Comparison of ENCODE assay signal across 12 cellular contexts in the genomic region with DNA sequence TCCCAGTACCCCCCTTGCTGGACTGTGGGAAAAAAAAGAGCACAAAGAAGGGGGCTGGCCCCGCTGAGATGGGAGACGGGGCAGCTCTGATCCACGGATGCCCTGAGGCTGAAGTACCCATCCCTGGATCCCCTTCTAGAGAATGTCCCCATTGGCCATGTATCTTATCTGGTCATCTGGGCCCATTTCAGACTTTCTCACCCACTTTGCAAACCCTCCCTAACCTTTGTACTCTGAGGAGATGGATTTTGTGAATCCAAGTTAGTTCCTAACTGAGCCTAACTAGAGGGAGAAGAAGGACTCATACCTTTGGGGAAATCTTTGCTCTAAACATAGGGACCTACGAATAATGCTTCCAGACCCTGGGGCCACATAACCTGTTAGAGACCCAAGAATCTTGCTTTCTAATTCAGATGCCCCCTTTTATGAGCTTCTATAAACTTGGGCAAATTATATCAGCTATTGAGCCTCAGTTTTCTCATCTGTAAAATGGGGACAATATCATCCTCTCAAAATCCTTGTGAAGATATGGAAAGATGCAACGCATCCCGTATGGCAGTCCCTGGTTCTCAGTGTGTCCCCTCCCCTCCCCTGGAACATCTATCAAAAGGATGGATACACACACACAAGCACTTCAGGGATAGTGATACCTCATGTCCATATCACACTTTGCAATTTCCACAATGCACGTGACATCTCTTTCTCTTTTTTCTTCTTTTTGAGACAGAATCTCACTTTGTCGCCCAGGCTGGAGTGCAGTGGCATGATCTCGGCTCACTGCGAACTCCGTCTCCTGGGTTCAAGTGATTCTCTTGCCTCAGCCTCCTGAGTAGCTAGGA. TPM values are rescaled to one million over a fixed set of nuclear protein-coding genes. Genes with fewer than 3 reads are reported as not detected.
"Had no signal": no experiment of that assay in that cellular context is flagged by ENCODE, and none has a peak within 500 bp of the region (broad histone marks: within the 10 kb centered on the region; RNA-seq: fewer than 3 reads in every experiment).

No MANE protein-coding gene starts in this region.

- H3K4me3 ChIP-seq: lung had no signal

- H3K4me3 Mint-ChIP-seq: activated CD4-positive, alpha-beta T cell treated with anti-CD3 and anti-CD28 coated beads, Interleukin-2, amount 10 ng/mL, durations not matched to agents 7 days and 5 days; activated naive CD4-positive, alpha-beta T cell treated with anti-CD3 and anti-CD28 coated beads for 36 hours; activated T-helper 17 cell treated with anti-CD3 and anti-CD28 coated beads, Interleukin-2, amount 50 U/mL, for 72 hours; effector memory CD8-positive, alpha-beta T cell; naive thymus-derived CD4-positive, alpha-beta T cell; stimulated activated naive CD8-positive, alpha-beta T cell treated with anti-CD3 and anti-CD28 coated beads, Interleukin-15, Interleukin-2, amounts not matched to agents 100 ng/mL and 50 ng/mL, for 24 hours had no signal

- H3K36me3 Mint-ChIP-seq: naive thymus-derived CD4-positive, alpha-beta T cell had no signal

- H3K9me3 Mint-ChIP-seq: activated CD4-positive, alpha-beta T cell treated with anti-CD3 and anti-CD28 coated beads, Interleukin-2, amount 10 ng/mL, durations not matched to agents 7 days and 5 days; activated naive CD4-positive, alpha-beta T cell treated with anti-CD3 and anti-CD28 coated beads for 36 hours; activated T-helper 17 cell treated with anti-CD3 and anti-CD28 coated beads, Interleukin-2, amount 50 U/mL, for 72 hours; effector memory CD8-positive, alpha-beta T cell; naive thymus-derived CD4-positive, alpha-beta T cell; stimulated activated naive CD8-positive, alpha-beta T cell treated with anti-CD3 and anti-CD28 coated beads, Interleukin-15, Interleukin-2, amounts not matched to agents 100 ng/mL and 50 ng/mL, for 24 hours had no signal

- DNase-seq: activated CD4-positive, alpha-beta T cell treated with anti-CD3 and anti-CD28 coated beads, Interleukin-2, amount 10 ng/mL, durations not matched to agents 7 days and 5 days; activated naive CD4-positive, alpha-beta T cell treated with anti-CD3 and anti-CD28 coated beads for 36 hours; activated T-cell treated with anti-CD3 and anti-CD28 coated beads for 4 hours; cortex of kidney; effector memory CD8-positive, alpha-beta T cell; left colon; naive thymus-derived CD4-positive, alpha-beta T cell; stimulated activated CD4-positive, alpha-beta T cell treated with anti-CD3 and anti-CD28 coated beads, Interleukin-4, amount 100 ng/mL, for 1 hour; stimulated activated CD8-positive, alpha-beta memory T cell treated with anti-CD3 and anti-CD28 coated beads, Interleukin-4, amount 100 ng/mL, for 48 hours had no signal

- H3K4me1 Mint-ChIP-seq: activated T-helper 17 cell treated with anti-CD3 and anti-CD28 coated beads, Interleukin-2, amount 50 U/mL, for 72 hours had no signal

- ATAC-seq: activated T-helper 17 cell treated with anti-CD3 and anti-CD28 coated beads, Interleukin-2, amount 50 U/mL, for 72 hours; effector memory CD8-positive, alpha-beta T cell; left colon; naive thymus-derived CD4-positive, alpha-beta T cell had no signal

- H3K27ac Mint-ChIP-seq: activated CD4-positive, alpha-beta T cell treated with anti-CD3 and anti-CD28 coated beads, Interleukin-2, amount 10 ng/mL, durations not matched to agents 7 days and 5 days; activated naive CD4-positive, alpha-beta T cell treated with anti-CD3 and anti-CD28 coated beads for 36 hours; activated T-helper 17 cell treated with anti-CD3 and anti-CD28 coated beads, Interleukin-2, amount 50 U/mL, for 72 hours; effector memory CD8-positive, alpha-beta T cell; naive thymus-derived CD4-positive, alpha-beta T cell; stimulated activated naive CD8-positive, alpha-beta T cell treated with anti-CD3 and anti-CD28 coated beads, Interleukin-15, Interleukin-2, amounts not matched to agents 100 ng/mL and 50 ng/mL, for 24 hours had no signal

RNA-seq across cellular contexts. Expression of gene FZD2, which starts 16.8 kb away (rescaled TPM):
- total RNA-seq: activated naive CD4-positive, alpha-beta T cell treated with anti-CD3 and anti-CD28 coated beads for 36 hours; activated T-helper 17 cell treated with anti-CD3 and anti-CD28 coated beads, Interleukin-2, amount 50 U/mL, for 72 hours had no signal
